ENCODE assay signal across 11 cellular contexts in the genomic region with DNA sequence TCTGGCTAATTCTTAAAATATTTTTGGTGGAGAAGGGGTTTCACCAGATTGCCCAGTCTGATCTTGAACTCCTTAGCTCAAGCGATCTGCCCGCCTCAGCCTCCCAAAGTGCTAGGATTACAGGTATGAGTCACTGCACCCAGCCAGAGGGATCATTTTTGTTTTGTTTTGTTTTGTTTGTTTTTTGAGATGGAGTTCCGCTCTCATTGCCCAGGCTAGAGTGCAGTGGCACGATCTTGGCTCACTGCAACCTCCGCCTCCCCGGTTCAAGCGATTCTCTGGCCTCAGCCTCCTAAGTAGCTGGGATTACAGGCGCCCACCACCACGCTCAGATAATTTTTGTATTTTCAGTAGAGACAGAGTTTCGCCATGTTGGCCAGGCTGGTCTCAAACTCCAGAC. TPM values are rescaled to one million over a fixed set of nuclear protein-coding genes. Genes with fewer than 3 reads are reported as not detected.
DNase-seq lines count a peak whose midpoint lies in the region; ATAC-seq, FAIRE-seq and TF ChIP-seq lines count a peak whose summit lies in the region.
"Not testable (repeated sequence)": the region's sequence is repeated elsewhere in the genome, so short reads cannot be mapped to it uniquely, and the experiment has no call there.
"Had no signal": no experiment of that assay in that cellular context is flagged by ENCODE, and none has a peak within 500 bp of the region (broad histone marks: within the 10 kb centered on the region; RNA-seq: fewer than 3 reads in every experiment).

No MANE protein-coding gene starts in this region.

- H2AFZ ChIP-seq in PC-3 (ENCODE audit: low read length); K562 (ENCODE audit: low read depth, low read length); trophoblast cell (ENCODE audit: insufficient read depth, low read length, poor library complexity): not testable (repeated sequence)

- H2AK5ac ChIP-seq in trophoblast cell (ENCODE audit: low read length), result not testable (repeated sequence)

- H3K4ac ChIP-seq in trophoblast cell (ENCODE audit: low read depth, low read length), result not testable (repeated sequence)

- H3K79me1 ChIP-seq in trophoblast cell (ENCODE audit: low read length), result not testable (repeated sequence)

- not testable (repeated sequence) for H3K4me3 ChIP-seq in HEK293 (ENCODE audit: low read depth, low read length); PC-3 (ENCODE audit: low read length); K562; bronchial epithelial cell (ENCODE audit: low read depth, low read length); trophoblast cell (ENCODE audit: low read depth, low read length)

- not testable (repeated sequence) for H4K8ac ChIP-seq in trophoblast cell (ENCODE audit: low read depth, low read length)

- not testable (repeated sequence) for BruUV-seq in PC-3 (replicated peaks; lab: Mats Ljungman, UMichigan); K562 (replicated peaks; lab: Mats Ljungman, UMichigan)

- not testable (repeated sequence) for TF ChIP-seq EP300 in K562 (IDR thresholded peaks at IDR 0.05; ENCODE audit: low read length)

- not testable (repeated sequence) for H3K23ac ChIP-seq in trophoblast cell (ENCODE audit: low read length)

- POLR2A ChIA-PET in HEK293 (lab: Yijun Ruan, JAX); PC-3 (lab: Charles Lee; ENCODE audit: unreplicated experiment): not testable (repeated sequence)
- POLR2A ChIA-PET in K562 (lab: Yijun Ruan, JAX), result interaction anchor here (1.0 to 1.4 kb wide), 2 partner anchors 10 to 12 kb away, joined by 3 to 4 read pairs; no protein-coding TSS in a partner anchor

- not testable (repeated sequence) for H3K79me2 ChIP-seq in PC-3 (ENCODE audit: low read length); K562 (ENCODE audit: control insufficient read depth, insufficient read depth, low read length); trophoblast cell (ENCODE audit: control insufficient read depth, insufficient read depth, low read length, poor library complexity)

- not testable (repeated sequence) for H3K36me3 ChIP-seq in HEK293 (ENCODE audit: control insufficient read depth in 2 of 2, insufficient read depth in 1 of 2, low read length in 2 of 2); PC-3 (ENCODE audit: low read depth, low read length); K562 (ENCODE audit: control insufficient read depth, insufficient read depth, low read length); bronchial epithelial cell (ENCODE audit: control insufficient read depth, insufficient read depth, low read length); trophoblast cell (ENCODE audit: control insufficient read depth in 1 of 2, insufficient read depth in 2 of 2, low read length in 2 of 2)

- H4K20me1 ChIP-seq in PC-3 (ENCODE audit: low read length); K562 (replicated peaks; ENCODE audit: control insufficient read depth, insufficient read depth, low read length): not testable (repeated sequence)

- H3K9ac ChIP-seq in PC-3 (ENCODE audit: low read length); K562 (ENCODE audit: insufficient read depth in 1 of 2, low read depth in 2 of 2, low read length in 2 of 2); trophoblast cell (ENCODE audit: low read length): not testable (repeated sequence)

- not testable (repeated sequence) for H3K9me2 ChIP-seq in PC-3 (replicated peaks; ENCODE audit: low read length)

- not testable (repeated sequence) for TF ChIP-seq POLR2A in K562 (conservative IDR thresholded peaks at IDR 0.05)

- WGBS in K562 (ENCODE audit: insufficient coverage, low coverage, missing lambda C conversion rate), result 2% methylated on average over 10 of the region's 10 CpGs
- WGBS in trophoblast cell (ENCODE audit: extremely low coverage, insufficient coverage, insufficient read length), result no CpG with 5 or more reads among the region's 10 CpGs

- intact Hi-C loops in PC-3 (cut with micrococcal nuclease), result loop anchor here (10.0 kb wide), 1 partner anchor 129 kb away; no protein-coding TSS in a partner anchor
- intact Hi-C loops in K562 (cut with micrococcal nuclease), result loop anchor here (10.0 kb wide), 2 partner anchors 239 to 269 kb away; no protein-coding TSS in a partner anchor

- H3K4me2 ChIP-seq in PC-3 (ENCODE audit: low read length); K562 (ENCODE audit: insufficient read depth, low read length); trophoblast cell (ENCODE audit: low read length): not testable (repeated sequence)

- H3K27me3 ChIP-seq in PC-3 (ENCODE audit: low read length) (peaks cover 25% of the 10 kb centered on the region; the same call in 1 of the 2 replicates), K562 (ENCODE audit: control insufficient read depth in 2 of 2, insufficient read depth in 2 of 2, low read length in 2 of 2) (peaks cover 17 to 19% of the 10 kb centered on the region in 2 experiments; a peak in 4 of 5 replicates)
- H3K27me3 ChIP-seq in bronchial epithelial cell (ENCODE audit: control insufficient read depth, insufficient read depth, low read length); trophoblast cell (ENCODE audit: insufficient read depth, low read length): not testable (repeated sequence)

- not testable (repeated sequence) for H3K4me1 ChIP-seq in HEK293 (ENCODE audit: control insufficient read depth, insufficient read depth, low read length); PC-3 (ENCODE audit: insufficient read depth, low read length); K562 (replicated peaks in 1 of 2; ENCODE audit: control insufficient read depth in 2 of 2, insufficient read depth in 2 of 2, low read length in 2 of 2); trophoblast cell (ENCODE audit: control insufficient read depth in 1 of 2, insufficient read depth in 2 of 2, low read length in 2 of 2)

- H3K9me1 ChIP-seq in K562 (ENCODE audit: control insufficient read depth, insufficient read depth, low read length), result not testable (repeated sequence)

- in situ Hi-C loops in K562 (cut with MboI), result not testable (repeated sequence)

- FAIRE-seq in K562 (lab: Jason Lieb, UNC); bronchial epithelial cell (lab: Jason Lieb, UNC): not testable (repeated sequence)

- not testable (repeated sequence) for H2BK5ac ChIP-seq in trophoblast cell (ENCODE audit: low read depth, low read length, poor library complexity)

- not testable (repeated sequence) for H3K9me3 ChIP-seq in HEK293 (ENCODE audit: control insufficient read depth, insufficient read depth, low read depth, low read length); PC-3 (ENCODE audit: low read length); K562 (replicated peaks; ENCODE audit: control insufficient read depth, insufficient read depth, low read depth, low read length); trophoblast cell (ENCODE audit: insufficient read depth, low read depth, low read length)

- not testable (repeated sequence) for H3K14ac ChIP-seq in trophoblast cell (ENCODE audit: low read length)

- ATAC-seq in PC-3, result peak; percentile 22; the same call in 1 of the 2 replicates
- ATAC-seq in K562, result not testable (repeated sequence)

- peak overlapping the region; percentile 13 for H2BK120ac ChIP-seq in trophoblast cell (ENCODE audit: insufficient read depth, low read length, poor library complexity)

- H3K18ac ChIP-seq in trophoblast cell (ENCODE audit: low read length), result not testable (repeated sequence)

- H3F3A ChIP-seq in PC-3 (ENCODE audit: low read length, unreplicated experiment), result not testable (repeated sequence)

- not testable (repeated sequence) for H3K27ac ChIP-seq in HEK293 (ENCODE audit: extremely low read depth, low read depth, low read length); PC-3 (ENCODE audit: low read length); K562 (ENCODE audit: extremely low read depth, low read depth, low read length); trophoblast cell (ENCODE audit: low read depth, low read length)

- TF ChIP-seq RAD21 in K562 (CRISPR knock-in tag; conservative IDR thresholded peaks at IDR 0.05 in 1 of 2, IDR thresholded peaks at IDR 0.05 in 1 of 2), result not testable (repeated sequence)

- TF ChIP-seq CTCF in HEK293 (tag by site-specific recombination; IDR thresholded peaks at IDR 0.05); PC-3 (conservative IDR thresholded peaks at IDR 0.05; ENCODE audit: low read depth, low read length); K562 (IDR thresholded peaks at IDR 0.05 in 2 of 3, conservative IDR thresholded peaks at IDR 0.05 in 1 of 3; ENCODE audit: insufficient read depth in 2 of 3, low read depth in 1 of 3, low read length in 3 of 3); bronchial epithelial cell (IDR thresholded peaks at IDR 0.05; ENCODE audit: insufficient read depth, low read length, severe bottlenecking): not testable (repeated sequence)

- DNase-seq in PC-3, result peak; percentile 38
- not testable (repeated sequence) for DNase-seq in K562 (ENCODE audit: extremely low read depth in 1 of 4, low spot score in 3 of 4); trophoblast cell
- DNase-seq in bronchial epithelial cell (ENCODE audit: low read depth), result peak; percentile 31

- H2BK12ac ChIP-seq in trophoblast cell (ENCODE audit: low read length), result not testable (repeated sequence)

- not testable (repeated sequence) for H4K12ac ChIP-seq in trophoblast cell (ENCODE audit: low read depth, low read length)

- CTCF ChIA-PET in HEK293 (lab: Yijun Ruan, JAX), result interaction anchor here (0.7 to 9.4 kb wide), 3 partner anchors 9 to 94 kb away, joined by 4 to 101 read pairs (median 6); no protein-coding TSS in a partner anchor
- CTCF ChIA-PET in PC-3 (lab: Charles Lee), result interaction anchor here (0.6 kb wide), 1 partner anchor 86 kb away, joined by 3 read pairs; no protein-coding TSS in a partner anchor
- CTCF ChIA-PET in K562 (lab: Yijun Ruan, JAX; ENCODE audit: low intra/inter-chr PET ratio), result not testable (repeated sequence)

- H4K91ac ChIP-seq in trophoblast cell (ENCODE audit: low read depth, low read length), result not testable (repeated sequence)

RNA-seq across cellular contexts. Expression of a gene that starts 5.5 kb away (rescaled TPM):
- total RNA-seq in PC-3 (2014; rRNA removed), result not detected in 2 replicates
- not detected in 2 replicates for total RNA-seq in K562 (2011; cell fraction: chromatin; rRNA removed; ENCODE audit: low replicate concordance)
- total RNA-seq in K562 (2011; cell fraction: nucleolus; rRNA removed), result not detected in 2 replicates
- total RNA-seq in K562 (2011; cell fraction: nucleoplasm; rRNA removed), result not detected in 2 replicates
- not detected in 2 replicates for total RNA-seq in K562 (2014; rRNA removed)
- not detected in 2 replicates for total RNA-seq in K562 (2014; rRNA removed; fragmentation: Illumina TruSeq; extraction: Trizol)
- total RNA-seq in K562 (2015; rRNA removed; fragmentation: Illumina TruSeq; extraction: Trizol), result not detected in 2 replicates
- not detected in 2 replicates for total RNA-seq in K562 (2021)
- polyA plus RNA-seq in K562 (2011; rRNA removed), result not detected in 2 replicates
- polyA plus RNA-seq in K562 (2011; cell fraction: cytosol; rRNA removed), result not detected in 2 replicates
- 0.06 TPM in 1 of 2 replicates, not detected in the other for polyA plus RNA-seq in K562 (2011; cell fraction: nucleus; rRNA removed)
- 0.12 and 0.48 TPM in 2 replicates for polyA plus RNA-seq in K562 (2012)
- not detected in 2 replicates for polyA plus RNA-seq in K562 (2014; fragmentation: Illumina TruSeq; extraction: Trizol)
- not detected for polyA plus RNA-seq in K562 (2014; fragmentation: Nextera tagmentation; extraction: Ambion mirVana)
- polyA plus RNA-seq in K562 (2014; rRNA removed), result not detected in 2 replicates
- not detected in 2 replicates for polyA minus RNA-seq in K562 (2011; rRNA and poly(A)+ RNA removed)
- not detected in 2 replicates for polyA minus RNA-seq in K562 (2011; cell fraction: cytosol; rRNA and poly(A)+ RNA removed)
- polyA minus RNA-seq in K562 (2011; cell fraction: nucleus; rRNA and poly(A)+ RNA removed), result not detected in 2 replicates
- under 0.01 TPM in 2 replicates for total RNA-seq in bronchial epithelial cell
- polyA plus RNA-seq in trophoblast cell (2013), result 0.11 and 0.21 TPM in 2 replicates
- total RNA-seq: A673; CD4-positive, alpha-beta memory T cell had no signal
- polyA plus RNA-seq: AG04450; CD14-positive monocyte; CD4-positive, alpha-beta memory T cell; CD8-positive, alpha-beta memory T cell had no signal

RNA-seq across cellular contexts. Expression of a gene that starts 42.0 kb away (rescaled TPM):
- total RNA-seq in PC-3 (2014; rRNA removed), result 2.8 and 3.1 TPM in 2 replicates
- 0.58 and 1.0 TPM in 2 replicates for total RNA-seq in K562 (2011; cell fraction: chromatin; rRNA removed; ENCODE audit: low replicate concordance)
- total RNA-seq in K562 (2011; cell fraction: nucleolus; rRNA removed), result 0.83 TPM in 1 of 2 replicates, not detected in the other
- total RNA-seq in K562 (2011; cell fraction: nucleoplasm; rRNA removed), result 0.61 and 0.81 TPM in 2 replicates
- 0.50 and 0.86 TPM in 2 replicates for total RNA-seq in K562 (2014; rRNA removed)
- total RNA-seq in K562 (2014; rRNA removed; fragmentation: Illumina TruSeq; extraction: Trizol), result 0.76 and 0.80 TPM in 2 replicates
- total RNA-seq in K562 (2015; rRNA removed; fragmentation: Illumina TruSeq; extraction: Trizol), result 1.7 and 2.3 TPM in 2 replicates
- 1.5 TPM in 2 replicates for total RNA-seq in K562 (2021)
- polyA plus RNA-seq in K562 (2011; rRNA removed), result 0.05 and 0.33 TPM in 2 replicates
- 0.37 TPM in 1 of 2 replicates, not detected in the other for polyA plus RNA-seq in K562 (2011; cell fraction: cytosol; rRNA removed)
- polyA plus RNA-seq in K562 (2011; cell fraction: nucleus; rRNA removed), result 0.04 and 0.10 TPM in 2 replicates
- polyA plus RNA-seq in K562 (2012), result 1.4 and 1.8 TPM in 2 replicates
- 0.71 and 1.2 TPM in 2 replicates for polyA plus RNA-seq in K562 (2014; fragmentation: Illumina TruSeq; extraction: Trizol)
- 1 to 10 TPM; 2.4 to 2.5 TPM for polyA plus RNA-seq in K562 (2014; fragmentation: Nextera tagmentation; extraction: Ambion mirVana)
- 0.60 and 1.2 TPM in 2 replicates for polyA plus RNA-seq in K562 (2014; rRNA removed)
- polyA minus RNA-seq in K562 (2011; rRNA and poly(A)+ RNA removed), result 0.95 TPM in 1 of 2 replicates, not detected in the other
- polyA minus RNA-seq in K562 (2011; cell fraction: cytosol; rRNA and poly(A)+ RNA removed), result not detected in 2 replicates
- 0.11 and 0.27 TPM in 2 replicates for polyA minus RNA-seq in K562 (2011; cell fraction: nucleus; rRNA and poly(A)+ RNA removed)
- 0.13 TPM in 1 of 2 replicates, not detected in the other for total RNA-seq in bronchial epithelial cell
- polyA plus RNA-seq in trophoblast cell (2013), result 0.01 and 0.07 TPM in 2 replicates
- total RNA-seq: A673; CD4-positive, alpha-beta memory T cell; CD4-positive, CD25-positive, alpha-beta regulatory T cell; CD8-positive, alpha-beta memory T cell had no signal
- polyA plus RNA-seq: AG04450; CD4-positive, alpha-beta memory T cell; CD4-positive, CD25-positive, alpha-beta regulatory T cell; CD8-positive, alpha-beta memory T cell had no signal
